ENCODE assay signal across 8 cellular contexts in the genomic region with DNA sequence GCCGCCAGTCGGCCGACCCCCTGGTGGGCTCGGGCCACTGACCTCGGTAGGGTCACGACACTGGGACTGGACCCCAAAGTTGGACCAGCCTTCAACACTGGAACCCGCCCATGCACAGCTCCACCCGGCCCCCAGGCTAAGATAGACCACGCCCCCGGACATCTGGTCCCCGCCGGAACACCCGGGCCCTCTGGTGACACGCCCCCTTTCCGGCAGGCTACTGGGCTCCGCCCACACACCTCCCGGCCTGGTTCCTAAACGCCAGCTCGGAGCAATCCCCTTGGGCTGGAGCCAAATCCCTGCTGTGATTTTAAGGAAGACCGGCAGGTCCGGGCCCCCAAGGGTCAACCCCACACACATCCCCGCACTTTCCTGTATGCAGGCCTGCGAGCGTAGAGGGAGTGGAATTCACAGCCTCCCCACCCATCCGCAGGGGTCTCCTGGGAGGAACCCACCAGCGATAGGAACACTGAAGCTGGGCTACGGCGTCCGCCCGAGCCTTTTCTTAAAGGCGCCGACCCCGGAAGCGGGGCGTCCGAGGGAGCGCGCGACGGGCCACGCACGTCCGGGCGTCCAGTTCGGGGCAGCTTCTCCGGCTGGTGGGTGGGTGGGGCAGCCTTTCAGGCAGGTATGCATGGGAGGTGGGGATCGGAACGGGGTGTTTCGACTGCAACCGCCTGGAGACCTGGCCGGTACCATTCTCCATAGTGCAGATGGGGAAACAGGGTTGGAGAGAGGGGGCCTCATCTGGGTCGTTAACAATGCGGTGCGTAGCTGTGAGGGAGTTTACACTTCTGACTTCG. TPM values are rescaled to one million over a fixed set of nuclear protein-coding genes. Genes with fewer than 3 reads are reported as not detected.
A peak's percentile ranks its signal among the peaks of the same experiment; 100 is the strongest.
DNase-seq lines count a peak whose midpoint lies in the region; ATAC-seq and TF ChIP-seq lines count a peak whose summit lies in the region.

TSS of gene HEMK1 (plus strand) at position 576 of the 803 bp plus-strand sequence. CDS start 1,583 bp downstream, outside the sequence.

- H3K36me3 Mint-ChIP-seq in dendritic cell treated with granulocyte-macrophage colony-stimulating factor and Interleukin-4, amounts not matched to agents 40 ng/mL and 50 ng/mL, for 4 days (ENCODE audit: low read depth): peaks cover 54% of the 10 kb centered on the region

- H3K4me1 Mint-ChIP-seq in dendritic cell treated with granulocyte-macrophage colony-stimulating factor and Interleukin-4, amounts not matched to agents 40 ng/mL and 50 ng/mL, for 4 days (ENCODE audit: low read depth): peaks cover 73% of the 10 kb centered on the region

- no peak for TF ChIP-seq CTCF in left lung (IDR thresholded peaks at IDR 0.05)

- H3K27me3 Mint-ChIP-seq in dendritic cell treated with granulocyte-macrophage colony-stimulating factor and Interleukin-4, amounts not matched to agents 40 ng/mL and 50 ng/mL, for 4 days: peaks cover 5% of the 10 kb centered on the region

- no peaks in the 10 kb centered on the region for H3K9me3 Mint-ChIP-seq in dendritic cell treated with granulocyte-macrophage colony-stimulating factor and Interleukin-4, amounts not matched to agents 40 ng/mL and 50 ng/mL, for 4 days

- DNase-seq in NCI-H748 treated with DMSO at 0.1 percent for 48 hours (lab: John Stamatoyannopoulos, UW) (peak; percentile 75), left lung (peak; percentile 99)
- DNase-seq in activated CD4-positive, alpha-beta T cell treated with anti-CD3 and anti-CD28 coated beads, Interleukin-2, amount 50 U/mL, for 4 hours: peak; percentile 87 to 88
- peak; percentile 94 to 96 for DNase-seq in stimulated activated CD4-positive, alpha-beta T cell treated with anti-CD3 and anti-CD28 coated beads, Interleukin-2, amount 100 ng/mL, for 48 hours

- H3K4me3 ChIP-seq in BLaER1 treated with 17β-estradiol and CSF1 and Interleukin-3, amounts not matched to agents 10 nM and 100 nM: peak within 1 kb of the TSS; percentile 74 to 98 (median 82)
- H3K4me3 ChIP-seq in left lung: peak within 1 kb of the TSS; percentile 70 to 84

- no peaks in the 10 kb centered on the region for H3K9me3 ChIP-seq in BLaER1 treated with 17β-estradiol and CSF1 and Interleukin-3, amounts not matched to agents 10 nM and 100 nM (replicated peaks in 1 of 11)
- no peaks in the 10 kb centered on the region for H3K9me3 ChIP-seq in left lung

- H3K4me2 ChIP-seq in BLaER1 treated with 17β-estradiol and CSF1 and Interleukin-3, amounts not matched to agents 10 nM and 100 nM: peak within 1 kb of the TSS; percentile 79 to 96 (median 90)

- intact Hi-C loops in dendritic cell treated with granulocyte-macrophage colony-stimulating factor and Interleukin-4, amounts not matched to agents 40 ng/mL and 50 ng/mL, for 4 days (cut with micrococcal nuclease): no loop called here
- intact Hi-C loops in left lung (cut with DNase I): no loop called here

- peak; percentile 57 for ATAC-seq in GM19328 (IDR thresholded peaks at IDR 0.05; ENCODE audit: unreplicated experiment)
- ATAC-seq in HG03520 (IDR thresholded peaks at IDR 0.05; ENCODE audit: unreplicated experiment): peak; percentile 59
- peak; percentile 88 for ATAC-seq in left lung

- H3K4me3 Mint-ChIP-seq in dendritic cell treated with granulocyte-macrophage colony-stimulating factor and Interleukin-4, amounts not matched to agents 40 ng/mL and 50 ng/mL, for 4 days: peak within 1 kb of the TSS; percentile 94

- peak within 1 kb of the TSS; percentile 76 to 93 (median 85) for H3K9ac ChIP-seq in BLaER1 treated with 17β-estradiol and CSF1 and Interleukin-3, amounts not matched to agents 10 nM and 100 nM

- peaks cover 10 to 28% (median 19%) of the 10 kb centered on the region in 11 experiments; a peak in 19 of 22 replicates for H3K36me3 ChIP-seq in BLaER1 treated with 17β-estradiol and CSF1 and Interleukin-3, amounts not matched to agents 10 nM and 100 nM
- no peaks in the 10 kb centered on the region for H3K36me3 ChIP-seq in left lung

- H3K27me3 ChIP-seq in BLaER1 treated with 17β-estradiol and CSF1 and Interleukin-3, amounts not matched to agents 10 nM and 100 nM: peaks cover 0 to 11% (median 0%) of the 10 kb centered on the region in 11 experiments; a peak in 2 of 22 replicates
- no peaks in the 10 kb centered on the region for H3K27me3 ChIP-seq in left lung

- H4K20me1 ChIP-seq in BLaER1 treated with 17β-estradiol and CSF1 and Interleukin-3, amounts not matched to agents 10 nM and 100 nM: no peaks in the 10 kb centered on the region; a peak in 1 of 22 replicates

- H3K27ac Mint-ChIP-seq in dendritic cell treated with granulocyte-macrophage colony-stimulating factor and Interleukin-4, amounts not matched to agents 40 ng/mL and 50 ng/mL, for 4 days: peak within 1 kb of the TSS; percentile 97

- peaks cover 37 to 65% (median 48%) of the 10 kb centered on the region in 10 experiments for H3K4me1 ChIP-seq in BLaER1 treated with 17β-estradiol and CSF1 and Interleukin-3, amounts not matched to agents 10 nM and 100 nM
- peaks cover 11 to 65% of the 10 kb centered on the region in 2 donors for H3K4me1 ChIP-seq in left lung

- H3K27ac ChIP-seq in BLaER1 treated with 17β-estradiol and CSF1 and Interleukin-3, amounts not matched to agents 10 nM and 100 nM: peak within 1 kb of the TSS; percentile 61 to 93 (median 83); a peak in 21 of 22 replicates
- H3K27ac ChIP-seq in left lung: peak within 1 kb of the TSS; percentile 87 to 91

RNA-seq across cellular contexts. Expression of gene HEMK1, which starts in this region (rescaled TPM):
- total RNA-seq in left lung: 10 to 100 TPM; 24.0 to 27.6 TPM

Comparison
In these comparisons a context has a peak if more than half of its experiments do, and no peak if none do; other contexts are left out.
1. Peak in every context shown above with its lines: DNase-seq, ATAC-seq, H3K4me3 ChIP-seq and H3K27ac ChIP-seq.